In the genomic region with DNA sequence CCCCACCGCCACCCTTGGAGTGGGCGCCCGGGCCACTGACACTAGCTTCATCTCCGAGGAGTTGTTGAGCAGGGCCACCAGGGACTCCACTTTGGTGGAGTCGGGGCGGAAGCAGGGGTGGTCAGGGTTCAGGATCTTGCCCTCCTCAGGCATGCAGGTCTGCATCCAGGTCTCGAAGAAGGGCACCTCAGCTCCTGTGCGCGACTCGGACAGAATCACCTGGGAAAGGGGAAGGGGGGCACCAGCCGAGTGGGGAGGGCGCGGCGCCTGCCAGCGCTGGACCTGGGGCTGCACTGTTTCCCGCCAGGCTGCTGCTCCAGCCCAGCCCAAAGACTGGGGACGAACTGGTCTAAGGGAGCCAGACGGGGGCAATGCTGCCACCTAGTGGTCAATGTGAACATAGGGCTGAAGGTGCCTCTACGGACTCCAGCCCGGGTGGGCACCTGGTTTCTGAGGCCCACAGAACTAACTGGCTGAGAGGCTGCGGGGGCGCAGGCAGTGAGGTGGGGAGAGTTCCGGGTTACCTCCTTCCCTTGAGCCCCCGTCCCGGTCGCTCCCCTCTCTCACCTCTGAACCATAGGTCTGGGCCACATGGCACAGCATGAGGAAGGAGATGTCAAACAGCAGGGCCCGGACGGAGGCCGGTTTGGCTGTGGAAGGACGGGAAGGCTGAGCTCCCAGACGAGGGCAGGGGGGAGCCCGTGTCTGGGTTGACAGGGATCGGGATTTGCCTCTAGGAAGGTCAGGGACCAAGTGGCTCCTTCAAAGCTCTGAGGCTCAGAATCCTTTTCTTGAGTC, we compare ENCODE assay signal across 8 cellular contexts. TPM values are rescaled to one million over a fixed set of nuclear protein-coding genes. Genes with fewer than 3 reads are reported as not detected.
DNase-seq lines count a peak whose midpoint lies in the region; ATAC-seq and TF ChIP-seq lines count a peak whose summit lies in the region.

No MANE protein-coding gene starts in this region.

- DNase-seq in DMS79 (lab: John Stamatoyannopoulos, UW) (peak; percentile 7), RKO (ENCODE audit: low spot score) (peak; percentile 72), activated T-helper 1 cell treated with Interleukin-2 at 50 U/mL for 16 hours (ENCODE audit: low read depth) (peak; percentile 54), fibroblast of peridontal ligament (ENCODE audit: extremely low read depth) (peak; percentile 76)
- DNase-seq in stimulated activated naive CD4-positive, alpha-beta T cell treated with Interleukin-2 at 50 U/mL for 16 hours (lab: John Stamatoyannopoulos, UW): peak; percentile 74

- no peak for TF ChIP-seq EP300 in neural cell (conservative IDR thresholded peaks at IDR 0.05; ENCODE audit: poor library complexity, severe bottlenecking)

- no peaks in the 10 kb centered on the region for H3K9me3 ChIP-seq in neural cell (ENCODE audit: low read length)

- peaks cover 8% of the 10 kb centered on the region for H3K4me1 ChIP-seq in KMS-11 (ENCODE audit: low read depth, poor library complexity, severe bottlenecking)

- no peaks in the 10 kb centered on the region for H3K9me2 ChIP-seq in neural cell (ENCODE audit: insufficient read depth, low read length)

- H3K27me3 ChIP-seq in KMS-11 (ENCODE audit: insufficient read depth, low read depth) (no peaks in the 10 kb centered on the region), neural cell (ENCODE audit: insufficient read depth, low read depth, low read length) (no peaks in the 10 kb centered on the region)

- peak; percentile 94 for TF ChIP-seq CTCF in KMS-11 (conservative IDR thresholded peaks at IDR 0.05; ENCODE audit: low read depth, low read length)
- TF ChIP-seq CTCF in neural cell (IDR thresholded peaks at IDR 0.05; ENCODE audit: poor library complexity, severe bottlenecking): peak; percentile 84

- H3K79me2 ChIP-seq in KMS-11 (ENCODE audit: insufficient read depth, low read depth): no peaks in the 10 kb centered on the region
- no peaks in the 10 kb centered on the region for H3K79me2 ChIP-seq in neural cell (replicated peaks; ENCODE audit: insufficient read depth, low read length)

- H3K27ac ChIP-seq in KMS-11 (no peak overlapping the region), neural cell (ENCODE audit: low read length) (no peak overlapping the region)

- H4K20me1 ChIP-seq in KMS-11 (ENCODE audit: insufficient read depth) (no peaks in the 10 kb centered on the region), neural cell (ENCODE audit: insufficient read depth) (no peaks in the 10 kb centered on the region)

- no peaks in the 10 kb centered on the region for H3K36me3 ChIP-seq in KMS-11 (ENCODE audit: insufficient read depth)
- no peaks in the 10 kb centered on the region for H3K36me3 ChIP-seq in neural cell (ENCODE audit: insufficient read depth, low read length)

- H3K4me2 ChIP-seq in KMS-11: no peak overlapping the region
- no peak overlapping the region for H3K4me2 ChIP-seq in neural cell (ENCODE audit: low read length)

- ATAC-seq in GM21381 (IDR thresholded peaks at IDR 0.05; ENCODE audit: unreplicated experiment): no peak

- H3K4me3 ChIP-seq in KMS-11 (IDR thresholded peaks at IDR 0.05; ENCODE audit: insufficient read depth, low read depth, low read length) (no peak overlapping the region), neural cell (ENCODE audit: low read length) (no peak overlapping the region)

- H3K9ac ChIP-seq in KMS-11 (no peak overlapping the region), neural cell (ENCODE audit: low read length) (no peak overlapping the region)

- peak overlapping the region; percentile 4; the same call in 1 of the 2 replicates for H2AFZ ChIP-seq in KMS-11 (ENCODE audit: low read depth)
- no peak overlapping the region for H2AFZ ChIP-seq in neural cell (ENCODE audit: low read depth, low read length)

- TF ChIP-seq RAD21 in neural cell (conservative IDR thresholded peaks at IDR 0.05): peak; percentile 52

- H3F3A ChIP-seq in neural cell (ENCODE audit: insufficient read depth, low read length, poor library complexity, severe bottlenecking): no peaks in the 10 kb centered on the region

TF ChIP-seq in neural cell, 6 proteins besides CTCF, POLR2A, EP300 and RAD21:
- TF ChIP-seq TAF1 (IDR thresholded peaks at IDR 0.05; ENCODE audit: low read depth): no peak
- TF ChIP-seq SMC3 (conservative IDR thresholded peaks at IDR 0.05; ENCODE audit: poor library complexity): peak; percentile 66

RNA-seq across cellular contexts. Expression of a gene that starts 11.8 kb away (rescaled TPM):
- 0.32 TPM in 1 of 2 replicates, not detected in the other for polyA plus RNA-seq in neural cell
- polyA minus RNA-seq in neural cell: not detected in 2 replicates

RNA-seq across cellular contexts. Expression of a gene that starts 27.2 kb away (rescaled TPM):
- polyA plus RNA-seq in neural cell: 159 and 161 TPM in 2 replicates
- 120 and 133 TPM in 2 replicates for polyA minus RNA-seq in neural cell

RNA-seq across cellular contexts. Expression of a gene that starts 35.8 kb away (rescaled TPM):
- 97.2 and 111 TPM in 2 replicates for polyA plus RNA-seq in neural cell
- 66.8 and 74.3 TPM in 2 replicates for polyA minus RNA-seq in neural cell

RNA-seq across cellular contexts. Expression of a gene that starts 46.4 kb away (rescaled TPM):
- 117 and 139 TPM in 2 replicates for polyA plus RNA-seq in neural cell
- polyA minus RNA-seq in neural cell: 77.2 and 88.6 TPM in 2 replicates

Comparison
In these comparisons a context has a peak if more than half of its experiments do, and no peak if none do; other contexts are left out.
1. DNase-seq: peak in every context shown above with its lines; median percentile 76 in fibroblast of peridontal ligament; 74 in stimulated activated naive CD4-positive, alpha-beta T cell treated with Interleukin-2 at 50 U/mL for 16 hours; 72 in RKO; 54 in activated T-helper 1 cell treated with Interleukin-2 at 50 U/mL for 16 hours; 7 in DMS79.